1 cellular context compared by ENCODE assay signal in the genomic region with DNA sequence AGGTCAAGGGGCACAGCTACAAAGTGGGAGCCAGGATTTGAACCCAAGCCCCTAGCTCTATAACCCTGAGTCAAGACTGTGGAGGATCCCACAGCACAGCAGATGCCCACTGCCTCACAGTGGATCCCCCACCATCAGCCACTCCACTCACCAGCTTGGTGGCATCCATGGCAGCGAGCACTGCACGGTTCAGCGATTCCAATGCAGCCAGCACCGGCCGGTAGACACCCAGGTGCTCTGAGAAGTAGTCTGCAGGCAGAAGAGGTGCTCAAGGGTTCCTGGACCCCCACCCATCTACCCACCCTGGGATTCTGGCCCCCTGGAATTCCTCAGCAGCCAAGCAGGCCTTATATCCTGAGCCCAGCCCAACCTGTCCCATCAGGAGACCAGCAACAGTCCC.
TF ChIP-seq lines count a peak whose summit lies in the region.

No MANE protein-coding gene starts in this region.

TF ChIP-seq in HepG2, 621 proteins besides CTCF, POLR2A, EP300 and RAD21 (continues in another document):
- TF ChIP-seq GLI4 (CRISPR knock-in tag; IDR thresholded peaks at IDR 0.05; ENCODE audit: borderline replicate concordance) (no peak), ZFY (CRISPR knock-in tag; IDR thresholded peaks at IDR 0.05) (no peak), ZNF367 (CRISPR knock-in tag; IDR thresholded peaks at IDR 0.05; ENCODE audit: borderline replicate concordance) (no peak), ZNF616 (CRISPR knock-in tag; IDR thresholded peaks at IDR 0.05; ENCODE audit: low read depth) (no peak), SETDB1 (CRISPR knock-in tag; IDR thresholded peaks at IDR 0.05; ENCODE audit: borderline replicate concordance) (no peak), ZNF776 (CRISPR knock-in tag; IDR thresholded peaks at IDR 0.05) (peak; percentile 38; the same call in 1 of the 2 replicates), ZBTB7B (CRISPR knock-in tag; IDR thresholded peaks at IDR 0.05) (no peak), ZNF724P (CRISPR knock-in tag; IDR thresholded peaks at IDR 0.05; ENCODE audit: borderline replicate concordance) (no peak), KLF6 (CRISPR knock-in tag; IDR thresholded peaks at IDR 0.05) (no peak), NFKB2 (CRISPR knock-in tag; IDR thresholded peaks at IDR 0.05; ENCODE audit: borderline replicate concordance) (0 out of 2 replicates have a peak, but pooled peaks have one; percentile 32), AGO2 (optimal IDR thresholded peaks at IDR 0.05; ENCODE audit: low read depth, low read length) (peak; percentile 57), ONECUT2 (CRISPR knock-in tag; IDR thresholded peaks at IDR 0.05) (no peak), ZNF816 (CRISPR knock-in tag; IDR thresholded peaks at IDR 0.05; ENCODE audit: borderline replicate concordance) (no peak), ZNF652 (CRISPR knock-in tag; IDR thresholded peaks at IDR 0.05; ENCODE audit: borderline replicate concordance, low read depth) (no peak), CC2D1A (CRISPR knock-in tag; IDR thresholded peaks at IDR 0.05) (no peak), ZKSCAN8 (CRISPR knock-in tag; IDR thresholded peaks at IDR 0.05; ENCODE audit: borderline replicate concordance) (no peak), AGO1 (IDR thresholded peaks at IDR 0.05; ENCODE audit: low read depth, low read length, poor library complexity, severe bottlenecking) (no peak), SRF (IDR thresholded peaks at IDR 0.05; ENCODE audit: low read depth, low read length) (no peak), MEIS2 (CRISPR knock-in tag; IDR thresholded peaks at IDR 0.05) (no peak), CREB1 (IDR thresholded peaks at IDR 0.05) (no peak), CREB1 (CRISPR knock-in tag; IDR thresholded peaks at IDR 0.05) (no peak), ZFP62 (CRISPR knock-in tag; IDR thresholded peaks at IDR 0.05) (no peak)
- TF ChIP-seq, protein P1, sequence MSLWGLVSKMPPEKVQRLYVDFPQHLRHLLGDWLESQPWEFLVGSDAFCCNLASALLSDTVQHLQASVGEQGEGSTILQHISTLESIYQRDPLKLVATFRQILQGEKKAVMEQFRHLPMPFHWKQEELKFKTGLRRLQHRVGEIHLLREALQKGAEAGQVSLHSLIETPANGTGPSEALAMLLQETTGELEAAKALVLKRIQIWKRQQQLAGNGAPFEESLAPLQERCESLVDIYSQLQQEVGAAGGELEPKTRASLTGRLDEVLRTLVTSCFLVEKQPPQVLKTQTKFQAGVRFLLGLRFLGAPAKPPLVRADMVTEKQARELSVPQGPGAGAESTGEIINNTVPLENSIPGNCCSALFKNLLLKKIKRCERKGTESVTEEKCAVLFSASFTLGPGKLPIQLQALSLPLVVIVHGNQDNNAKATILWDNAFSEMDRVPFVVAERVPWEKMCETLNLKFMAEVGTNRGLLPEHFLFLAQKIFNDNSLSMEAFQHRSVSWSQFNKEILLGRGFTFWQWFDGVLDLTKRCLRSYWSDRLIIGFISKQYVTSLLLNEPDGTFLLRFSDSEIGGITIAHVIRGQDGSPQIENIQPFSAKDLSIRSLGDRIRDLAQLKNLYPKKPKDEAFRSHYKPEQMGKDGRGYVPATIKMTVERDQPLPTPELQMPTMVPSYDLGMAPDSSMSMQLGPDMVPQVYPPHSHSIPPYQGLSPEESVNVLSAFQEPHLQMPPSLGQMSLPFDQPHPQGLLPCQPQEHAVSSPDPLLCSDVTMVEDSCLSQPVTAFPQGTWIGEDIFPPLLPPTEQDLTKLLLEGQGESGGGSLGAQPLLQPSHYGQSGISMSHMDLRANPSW (CRISPR knock-in tag; IDR thresholded peaks at IDR 0.05; ENCODE audit: borderline replicate concordance), result no peak
- TF ChIP-seq, protein P2, sequence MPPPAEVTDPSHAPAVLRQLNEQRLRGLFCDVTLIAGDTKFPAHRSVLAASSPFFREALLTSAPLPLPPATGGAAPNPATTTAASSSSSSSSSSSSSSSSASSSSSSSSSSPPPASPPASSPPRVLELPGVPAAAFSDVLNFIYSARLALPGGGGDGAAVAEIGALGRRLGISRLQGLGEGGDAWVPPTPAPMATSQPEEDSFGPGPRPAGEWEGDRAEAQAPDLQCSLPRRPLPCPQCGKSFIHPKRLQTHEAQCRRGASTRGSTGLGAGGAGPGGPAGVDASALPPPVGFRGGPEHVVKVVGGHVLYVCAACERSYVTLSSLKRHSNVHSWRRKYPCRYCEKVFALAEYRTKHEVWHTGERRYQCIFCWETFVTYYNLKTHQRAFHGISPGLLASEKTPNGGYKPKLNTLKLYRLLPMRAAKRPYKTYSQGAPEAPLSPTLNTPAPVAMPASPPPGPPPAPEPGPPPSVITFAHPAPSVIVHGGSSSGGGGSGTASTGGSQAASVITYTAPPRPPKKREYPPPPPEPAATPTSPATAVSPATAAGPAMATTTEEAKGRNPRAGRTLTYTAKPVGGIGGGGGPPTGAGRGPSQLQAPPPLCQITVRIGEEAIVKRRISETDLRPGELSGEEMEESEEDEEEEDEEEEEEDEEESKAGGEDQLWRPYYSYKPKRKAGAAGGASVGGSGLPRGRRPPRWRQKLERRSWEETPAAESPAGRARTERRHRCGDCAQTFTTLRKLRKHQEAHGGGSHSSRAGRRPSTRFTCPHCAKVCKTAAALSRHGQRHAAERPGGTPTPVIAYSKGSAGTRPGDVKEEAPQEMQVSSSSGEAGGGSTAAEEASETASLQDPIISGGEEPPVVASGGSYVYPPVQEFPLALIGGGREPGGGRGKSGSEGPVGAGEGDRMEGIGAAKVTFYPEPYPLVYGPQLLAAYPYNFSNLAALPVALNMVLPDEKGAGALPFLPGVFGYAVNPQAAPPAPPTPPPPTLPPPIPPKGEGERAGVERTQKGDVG (CRISPR knock-in tag; IDR thresholded peaks at IDR 0.05; ENCODE audit: borderline replicate concordance), result no peak
- TF ChIP-seq, protein P3, sequence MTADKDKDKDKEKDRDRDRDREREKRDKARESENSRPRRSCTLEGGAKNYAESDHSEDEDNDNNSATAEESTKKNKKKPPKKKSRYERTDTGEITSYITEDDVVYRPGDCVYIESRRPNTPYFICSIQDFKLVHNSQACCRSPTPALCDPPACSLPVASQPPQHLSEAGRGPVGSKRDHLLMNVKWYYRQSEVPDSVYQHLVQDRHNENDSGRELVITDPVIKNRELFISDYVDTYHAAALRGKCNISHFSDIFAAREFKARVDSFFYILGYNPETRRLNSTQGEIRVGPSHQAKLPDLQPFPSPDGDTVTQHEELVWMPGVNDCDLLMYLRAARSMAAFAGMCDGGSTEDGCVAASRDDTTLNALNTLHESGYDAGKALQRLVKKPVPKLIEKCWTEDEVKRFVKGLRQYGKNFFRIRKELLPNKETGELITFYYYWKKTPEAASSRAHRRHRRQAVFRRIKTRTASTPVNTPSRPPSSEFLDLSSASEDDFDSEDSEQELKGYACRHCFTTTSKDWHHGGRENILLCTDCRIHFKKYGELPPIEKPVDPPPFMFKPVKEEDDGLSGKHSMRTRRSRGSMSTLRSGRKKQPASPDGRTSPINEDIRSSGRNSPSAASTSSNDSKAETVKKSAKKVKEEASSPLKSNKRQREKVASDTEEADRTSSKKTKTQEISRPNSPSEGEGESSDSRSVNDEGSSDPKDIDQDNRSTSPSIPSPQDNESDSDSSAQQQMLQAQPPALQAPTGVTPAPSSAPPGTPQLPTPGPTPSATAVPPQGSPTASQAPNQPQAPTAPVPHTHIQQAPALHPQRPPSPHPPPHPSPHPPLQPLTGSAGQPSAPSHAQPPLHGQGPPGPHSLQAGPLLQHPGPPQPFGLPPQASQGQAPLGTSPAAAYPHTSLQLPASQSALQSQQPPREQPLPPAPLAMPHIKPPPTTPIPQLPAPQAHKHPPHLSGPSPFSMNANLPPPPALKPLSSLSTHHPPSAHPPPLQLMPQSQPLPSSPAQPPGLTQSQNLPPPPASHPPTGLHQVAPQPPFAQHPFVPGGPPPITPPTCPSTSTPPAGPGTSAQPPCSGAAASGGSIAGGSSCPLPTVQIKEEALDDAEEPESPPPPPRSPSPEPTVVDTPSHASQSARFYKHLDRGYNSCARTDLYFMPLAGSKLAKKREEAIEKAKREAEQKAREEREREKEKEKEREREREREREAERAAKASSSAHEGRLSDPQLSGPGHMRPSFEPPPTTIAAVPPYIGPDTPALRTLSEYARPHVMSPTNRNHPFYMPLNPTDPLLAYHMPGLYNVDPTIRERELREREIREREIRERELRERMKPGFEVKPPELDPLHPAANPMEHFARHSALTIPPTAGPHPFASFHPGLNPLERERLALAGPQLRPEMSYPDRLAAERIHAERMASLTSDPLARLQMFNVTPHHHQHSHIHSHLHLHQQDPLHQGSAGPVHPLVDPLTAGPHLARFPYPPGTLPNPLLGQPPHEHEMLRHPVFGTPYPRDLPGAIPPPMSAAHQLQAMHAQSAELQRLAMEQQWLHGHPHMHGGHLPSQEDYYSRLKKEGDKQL (CRISPR knock-in tag; IDR thresholded peaks at IDR 0.05; ENCODE audit: low read depth), result no peak
- TF ChIP-seq, protein P4, sequence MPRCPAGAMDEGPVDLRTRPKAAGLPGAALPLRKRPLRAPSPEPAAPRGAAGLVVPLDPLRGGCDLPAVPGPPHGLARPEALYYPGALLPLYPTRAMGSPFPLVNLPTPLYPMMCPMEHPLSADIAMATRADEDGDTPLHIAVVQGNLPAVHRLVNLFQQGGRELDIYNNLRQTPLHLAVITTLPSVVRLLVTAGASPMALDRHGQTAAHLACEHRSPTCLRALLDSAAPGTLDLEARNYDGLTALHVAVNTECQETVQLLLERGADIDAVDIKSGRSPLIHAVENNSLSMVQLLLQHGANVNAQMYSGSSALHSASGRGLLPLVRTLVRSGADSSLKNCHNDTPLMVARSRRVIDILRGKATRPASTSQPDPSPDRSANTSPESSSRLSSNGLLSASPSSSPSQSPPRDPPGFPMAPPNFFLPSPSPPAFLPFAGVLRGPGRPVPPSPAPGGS (CRISPR knock-in tag; IDR thresholded peaks at IDR 0.05), result no peak
- TF ChIP-seq, protein P5, sequence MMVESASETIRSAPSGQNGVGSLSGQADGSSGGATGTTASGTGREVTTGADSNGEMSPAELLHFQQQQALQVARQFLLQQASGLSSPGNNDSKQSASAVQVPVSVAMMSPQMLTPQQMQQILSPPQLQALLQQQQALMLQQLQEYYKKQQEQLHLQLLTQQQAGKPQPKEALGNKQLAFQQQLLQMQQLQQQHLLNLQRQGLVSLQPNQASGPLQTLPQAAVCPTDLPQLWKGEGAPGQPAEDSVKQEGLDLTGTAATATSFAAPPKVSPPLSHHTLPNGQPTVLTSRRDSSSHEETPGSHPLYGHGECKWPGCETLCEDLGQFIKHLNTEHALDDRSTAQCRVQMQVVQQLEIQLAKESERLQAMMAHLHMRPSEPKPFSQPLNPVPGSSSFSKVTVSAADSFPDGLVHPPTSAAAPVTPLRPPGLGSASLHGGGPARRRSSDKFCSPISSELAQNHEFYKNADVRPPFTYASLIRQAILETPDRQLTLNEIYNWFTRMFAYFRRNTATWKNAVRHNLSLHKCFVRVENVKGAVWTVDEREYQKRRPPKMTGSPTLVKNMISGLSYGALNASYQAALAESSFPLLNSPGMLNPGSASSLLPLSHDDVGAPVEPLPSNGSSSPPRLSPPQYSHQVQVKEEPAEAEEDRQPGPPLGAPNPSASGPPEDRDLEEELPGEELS (CRISPR knock-in tag; IDR thresholded peaks at IDR 0.05), result 0 out of 2 replicates have a peak, but pooled peaks have one; percentile 13
- TF ChIP-seq, protein P6, sequence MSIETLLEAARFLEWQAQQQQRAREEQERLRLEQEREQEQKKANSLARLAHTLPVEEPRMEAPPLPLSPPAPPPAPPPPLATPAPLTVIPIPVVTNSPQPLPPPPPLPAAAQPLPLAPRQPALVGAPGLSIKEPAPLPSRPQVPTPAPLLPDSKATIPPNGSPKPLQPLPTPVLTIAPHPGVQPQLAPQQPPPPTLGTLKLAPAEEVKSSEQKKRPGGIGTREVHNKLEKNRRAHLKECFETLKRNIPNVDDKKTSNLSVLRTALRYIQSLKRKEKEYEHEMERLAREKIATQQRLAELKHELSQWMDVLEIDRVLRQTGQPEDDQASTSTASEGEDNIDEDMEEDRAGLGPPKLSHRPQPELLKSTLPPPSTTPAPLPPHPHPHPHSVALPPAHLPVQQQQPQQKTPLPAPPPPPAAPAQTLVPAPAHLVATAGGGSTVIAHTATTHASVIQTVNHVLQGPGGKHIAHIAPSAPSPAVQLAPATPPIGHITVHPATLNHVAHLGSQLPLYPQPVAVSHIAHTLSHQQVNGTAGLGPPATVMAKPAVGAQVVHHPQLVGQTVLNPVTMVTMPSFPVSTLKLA (IDR thresholded peaks at IDR 0.05), result no peak
- TF ChIP-seq, protein P7, sequence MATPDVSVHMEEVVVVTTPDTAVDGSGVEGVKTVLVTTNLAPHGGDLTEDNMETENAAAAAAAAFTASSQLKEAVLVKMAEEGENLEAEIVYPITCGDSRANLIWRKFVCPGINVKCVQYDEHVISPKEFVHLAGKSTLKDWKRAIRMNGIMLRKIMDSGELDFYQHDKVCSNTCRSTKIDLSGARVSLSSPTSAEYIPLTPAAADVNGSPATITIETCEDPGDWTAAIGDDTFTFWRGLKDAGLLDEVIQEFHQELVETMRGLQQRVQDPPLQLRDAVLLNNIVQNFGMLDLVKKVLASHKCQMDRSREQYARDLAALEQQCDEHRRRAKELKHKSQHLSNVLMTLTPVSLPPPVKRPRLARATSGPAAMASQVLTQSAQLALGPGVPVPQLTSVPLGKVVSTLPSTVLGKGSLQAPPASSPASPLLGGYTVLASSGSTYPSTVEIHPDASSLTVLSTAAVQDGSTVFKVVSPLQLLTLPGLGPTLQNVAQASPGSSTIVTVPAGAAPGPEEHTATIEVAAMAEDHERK (CRISPR knock-in tag; IDR thresholded peaks at IDR 0.05; ENCODE audit: low read depth), result no peak
- TF ChIP-seq, protein P8, sequence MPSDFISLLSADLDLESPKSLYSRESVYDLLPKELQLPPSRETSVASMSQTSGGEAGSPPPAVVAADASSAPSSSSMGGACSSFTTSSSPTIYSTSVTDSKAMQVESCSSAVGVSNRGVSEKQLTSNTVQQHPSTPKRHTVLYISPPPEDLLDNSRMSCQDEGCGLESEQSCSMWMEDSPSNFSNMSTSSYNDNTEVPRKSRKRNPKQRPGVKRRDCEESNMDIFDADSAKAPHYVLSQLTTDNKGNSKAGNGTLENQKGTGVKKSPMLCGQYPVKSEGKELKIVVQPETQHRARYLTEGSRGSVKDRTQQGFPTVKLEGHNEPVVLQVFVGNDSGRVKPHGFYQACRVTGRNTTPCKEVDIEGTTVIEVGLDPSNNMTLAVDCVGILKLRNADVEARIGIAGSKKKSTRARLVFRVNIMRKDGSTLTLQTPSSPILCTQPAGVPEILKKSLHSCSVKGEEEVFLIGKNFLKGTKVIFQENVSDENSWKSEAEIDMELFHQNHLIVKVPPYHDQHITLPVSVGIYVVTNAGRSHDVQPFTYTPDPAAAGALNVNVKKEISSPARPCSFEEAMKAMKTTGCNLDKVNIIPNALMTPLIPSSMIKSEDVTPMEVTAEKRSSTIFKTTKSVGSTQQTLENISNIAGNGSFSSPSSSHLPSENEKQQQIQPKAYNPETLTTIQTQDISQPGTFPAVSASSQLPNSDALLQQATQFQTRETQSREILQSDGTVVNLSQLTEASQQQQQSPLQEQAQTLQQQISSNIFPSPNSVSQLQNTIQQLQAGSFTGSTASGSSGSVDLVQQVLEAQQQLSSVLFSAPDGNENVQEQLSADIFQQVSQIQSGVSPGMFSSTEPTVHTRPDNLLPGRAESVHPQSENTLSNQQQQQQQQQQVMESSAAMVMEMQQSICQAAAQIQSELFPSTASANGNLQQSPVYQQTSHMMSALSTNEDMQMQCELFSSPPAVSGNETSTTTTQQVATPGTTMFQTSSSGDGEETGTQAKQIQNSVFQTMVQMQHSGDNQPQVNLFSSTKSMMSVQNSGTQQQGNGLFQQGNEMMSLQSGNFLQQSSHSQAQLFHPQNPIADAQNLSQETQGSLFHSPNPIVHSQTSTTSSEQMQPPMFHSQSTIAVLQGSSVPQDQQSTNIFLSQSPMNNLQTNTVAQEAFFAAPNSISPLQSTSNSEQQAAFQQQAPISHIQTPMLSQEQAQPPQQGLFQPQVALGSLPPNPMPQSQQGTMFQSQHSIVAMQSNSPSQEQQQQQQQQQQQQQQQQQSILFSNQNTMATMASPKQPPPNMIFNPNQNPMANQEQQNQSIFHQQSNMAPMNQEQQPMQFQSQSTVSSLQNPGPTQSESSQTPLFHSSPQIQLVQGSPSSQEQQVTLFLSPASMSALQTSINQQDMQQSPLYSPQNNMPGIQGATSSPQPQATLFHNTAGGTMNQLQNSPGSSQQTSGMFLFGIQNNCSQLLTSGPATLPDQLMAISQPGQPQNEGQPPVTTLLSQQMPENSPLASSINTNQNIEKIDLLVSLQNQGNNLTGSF (CRISPR knock-in tag; IDR thresholded peaks at IDR 0.05), result no peak
